ENCODE assay signal across 24 cellular contexts in genomic region chr3:128357538-128357937, GRCh38.
"Had no signal": no experiment of that assay in that cellular context is flagged by ENCODE, and none has a peak within 500 bp of the region (broad histone marks: within the 10 kb centered on the region; RNA-seq: fewer than 3 reads in every experiment).

No MANE protein-coding gene starts in this region.

- H3K4me3 ChIP-seq: coronary artery, esophagus muscularis mucosa, gastroesophageal sphincter, heart left ventricle, hepatocyte, left lung, prostate gland, sigmoid colon, thoracic aorta, tibial nerve, upper lobe of right lung had no signal

- H2AFZ ChIP-seq: hepatocyte, parathyroid adenoma had no signal

- H3K36me3 ChIP-seq: neutrophil, prostate gland, thoracic aorta, upper lobe of right lung had no signal

- H3K9me3 Mint-ChIP-seq: naive thymus-derived CD8-positive, alpha-beta T cell; stimulated activated naive B cell treated with anti-CD40 and anti-IgM and Interleukin-4, amounts not matched to agents 10 μg/mL and 1 μg/mL and 100 μg/mL, for 72 hours; stimulated activated naive CD8-positive, alpha-beta T cell treated with anti-CD3 and anti-CD28 coated beads, Interleukin-15, Interleukin-2, amounts not matched to agents 100 ng/mL and 50 ng/mL, for 24 hours had no signal

- FAIRE-seq: endothelial cell of umbilical vein had no signal

- H3K27me3 ChIP-seq: esophagus muscularis mucosa, foreskin keratinocyte, gastroesophageal sphincter, heart left ventricle, hepatocyte, left lung, neutrophil, sigmoid colon, tibial nerve, upper lobe of right lung had no signal

- H3K27ac Mint-ChIP-seq: stimulated activated naive B cell treated with anti-CD40 and anti-IgM and Interleukin-4, amounts not matched to agents 10 μg/mL and 1 μg/mL and 100 μg/mL, for 72 hours; stimulated activated naive CD8-positive, alpha-beta T cell treated with anti-CD3 and anti-CD28 coated beads, Interleukin-15, Interleukin-2, amounts not matched to agents 100 ng/mL and 50 ng/mL, for 24 hours had no signal

- H3K27ac ChIP-seq: coronary artery, esophagus muscularis mucosa, foreskin keratinocyte, gastroesophageal sphincter, heart left ventricle, hepatocyte, left lung, neutrophil, parathyroid adenoma, prostate gland, sigmoid colon, thoracic aorta, tibial nerve, upper lobe of right lung had no signal

- H3K79me2 ChIP-seq: hepatocyte, parathyroid adenoma had no signal

- ATAC-seq: foreskin keratinocyte; gastroesophageal sphincter; heart left ventricle; left cardiac atrium; left lung; naive thymus-derived CD8-positive, alpha-beta T cell; right cardiac atrium; stimulated activated naive B cell treated with anti-CD40 and anti-IgM and Interleukin-4, amounts not matched to agents 10 μg/mL and 1 μg/mL and 100 μg/mL, for 72 hours; upper lobe of right lung had no signal

- H3K4me2 ChIP-seq: hepatocyte had no signal

- DNase-seq: dermis blood vessel endothelial cell; effector memory CD4-positive, alpha-beta T cell; foreskin keratinocyte; left cardiac atrium; mammary epithelial cell; right cardiac atrium; stimulated activated CD4-positive, alpha-beta T cell treated with anti-CD3 and anti-CD28 coated beads, Interleukin-4, amount 100 ng/mL, for 4 hours; stimulated activated naive B cell treated with anti-CD40 and anti-IgM and Interleukin-4, amounts not matched to agents 10 μg/mL and 1 μg/mL and 100 μg/mL, for 72 hours; upper lobe of right lung had no signal

- H3K4me1 ChIP-seq: foreskin keratinocyte, parathyroid adenoma had no signal

- H3K27me3 Mint-ChIP-seq: naive thymus-derived CD8-positive, alpha-beta T cell; stimulated activated naive B cell treated with anti-CD40 and anti-IgM and Interleukin-4, amounts not matched to agents 10 μg/mL and 1 μg/mL and 100 μg/mL, for 72 hours; stimulated activated naive CD8-positive, alpha-beta T cell treated with anti-CD3 and anti-CD28 coated beads, Interleukin-15, Interleukin-2, amounts not matched to agents 100 ng/mL and 50 ng/mL, for 24 hours had no signal

- H3K9me3 ChIP-seq: esophagus muscularis mucosa, gastroesophageal sphincter, heart left ventricle, left lung, neutrophil, prostate gland, sigmoid colon, thoracic aorta, tibial nerve, upper lobe of right lung had no signal

- H3K9ac ChIP-seq: parathyroid adenoma had no signal

- H3K4me3 Mint-ChIP-seq: naive thymus-derived CD8-positive, alpha-beta T cell; stimulated activated naive B cell treated with anti-CD40 and anti-IgM and Interleukin-4, amounts not matched to agents 10 μg/mL and 1 μg/mL and 100 μg/mL, for 72 hours; stimulated activated naive CD8-positive, alpha-beta T cell treated with anti-CD3 and anti-CD28 coated beads, Interleukin-15, Interleukin-2, amounts not matched to agents 100 ng/mL and 50 ng/mL, for 24 hours had no signal
